1 cellular context compared by ENCODE assay signal in genomic region chr2:105396254-105397024, GRCh38.
TF ChIP-seq lines count a peak whose summit lies in the region.

No MANE protein-coding gene starts in this region.

TF ChIP-seq in HepG2, 621 proteins besides CTCF, POLR2A, EP300 and RAD21 (continues in another document):
- TF ChIP-seq ZNF367 (CRISPR knock-in tag; IDR thresholded peaks at IDR 0.05; ENCODE audit: borderline replicate concordance), result no peak
- no peak for TF ChIP-seq ZHX1 (CRISPR knock-in tag; IDR thresholded peaks at IDR 0.05; ENCODE audit: low read depth)
- TF ChIP-seq MAFF (IDR thresholded peaks at IDR 0.05; ENCODE audit: low read depth, low read length), result no peak
- TF ChIP-seq HHEX (CRISPR knock-in tag; IDR thresholded peaks at IDR 0.05), result no peak
- no peak for TF ChIP-seq ZNF543 (CRISPR knock-in tag; IDR thresholded peaks at IDR 0.05)
- no peak for TF ChIP-seq FOXA3 (CRISPR knock-in tag; IDR thresholded peaks at IDR 0.05)
- TF ChIP-seq KLF15 (CRISPR knock-in tag; IDR thresholded peaks at IDR 0.05; ENCODE audit: borderline replicate concordance), result no peak
- peak; percentile 60; the same call in 1 of the 2 replicates for TF ChIP-seq HMG20A (CRISPR knock-in tag; IDR thresholded peaks at IDR 0.05; ENCODE audit: borderline replicate concordance)
- TF ChIP-seq ATF3 (CRISPR knock-in tag; IDR thresholded peaks at IDR 0.05), result no peak
- 0 out of 2 replicates have a peak, but pooled peaks have one; percentile 17 for TF ChIP-seq FOXO1 (CRISPR knock-in tag; IDR thresholded peaks at IDR 0.05)
- TF ChIP-seq ZNF589 (CRISPR knock-in tag; conservative IDR thresholded peaks at IDR 0.05), result no peak
- no peak for TF ChIP-seq ZNF274 (CRISPR knock-in tag; IDR thresholded peaks at IDR 0.05)
- TF ChIP-seq ZNF34 (CRISPR knock-in tag; IDR thresholded peaks at IDR 0.05; ENCODE audit: borderline replicate concordance), result no peak
- no peak for TF ChIP-seq ZNF275 (CRISPR knock-in tag; IDR thresholded peaks at IDR 0.05; ENCODE audit: borderline replicate concordance)
- no peak for TF ChIP-seq TSC22D2 (CRISPR knock-in tag; IDR thresholded peaks at IDR 0.05; ENCODE audit: borderline replicate concordance)
- TF ChIP-seq PAWR (CRISPR knock-in tag; IDR thresholded peaks at IDR 0.05; ENCODE audit: borderline replicate concordance), result no peak
- no peak for TF ChIP-seq ISX (CRISPR knock-in tag; conservative IDR thresholded peaks at IDR 0.05)
- TF ChIP-seq SNAPC5 (CRISPR knock-in tag; IDR thresholded peaks at IDR 0.05; ENCODE audit: borderline replicate concordance), result no peak
- TF ChIP-seq ZBTB26 (CRISPR knock-in tag; IDR thresholded peaks at IDR 0.05; ENCODE audit: borderline replicate concordance), result no peak
- no peak for TF ChIP-seq MTF1 (CRISPR knock-in tag; IDR thresholded peaks at IDR 0.05)
- no peak for TF ChIP-seq SIX4 (CRISPR knock-in tag; IDR thresholded peaks at IDR 0.05)
- TF ChIP-seq ZIK1 (CRISPR knock-in tag; IDR thresholded peaks at IDR 0.05; ENCODE audit: borderline replicate concordance, low read depth), result no peak
- no peak for TF ChIP-seq ZFP82 (CRISPR knock-in tag; IDR thresholded peaks at IDR 0.05; ENCODE audit: borderline replicate concordance)
- TF ChIP-seq ADNP (CRISPR knock-in tag; IDR thresholded peaks at IDR 0.05), result no peak
- TF ChIP-seq ERF (CRISPR knock-in tag; IDR thresholded peaks at IDR 0.05), result no peak
- 0 out of 2 replicates have a peak, but pooled peaks have one; percentile 28 for TF ChIP-seq POGZ (CRISPR knock-in tag; IDR thresholded peaks at IDR 0.05)
- TF ChIP-seq CREB3 (CRISPR knock-in tag; IDR thresholded peaks at IDR 0.05), result no peak
- TF ChIP-seq ZUFSP (CRISPR knock-in tag; IDR thresholded peaks at IDR 0.05; ENCODE audit: borderline replicate concordance), result no peak
- TF ChIP-seq ZBED4 (CRISPR knock-in tag; IDR thresholded peaks at IDR 0.05; ENCODE audit: borderline replicate concordance), result no peak
- TF ChIP-seq ZNF331 (CRISPR knock-in tag; IDR thresholded peaks at IDR 0.05), result peak; percentile 26; the same call in 1 of the 2 replicates
- TF ChIP-seq ZNF441 (CRISPR knock-in tag; IDR thresholded peaks at IDR 0.05; ENCODE audit: borderline replicate concordance), result no peak
- TF ChIP-seq KAT7 (CRISPR knock-in tag; IDR thresholded peaks at IDR 0.05; ENCODE audit: borderline replicate concordance), result no peak
- no peak for TF ChIP-seq ZNF609 (CRISPR knock-in tag; IDR thresholded peaks at IDR 0.05; ENCODE audit: borderline replicate concordance)
- TF ChIP-seq NR2C2 (CRISPR knock-in tag; IDR thresholded peaks at IDR 0.05; ENCODE audit: borderline replicate concordance), result no peak
- TF ChIP-seq EHMT2 (IDR thresholded peaks at IDR 0.05; ENCODE audit: borderline replicate concordance, low read depth, low read length), result peak; percentile 78; the same call in 1 of the 2 replicates
